In the genomic region with DNA sequence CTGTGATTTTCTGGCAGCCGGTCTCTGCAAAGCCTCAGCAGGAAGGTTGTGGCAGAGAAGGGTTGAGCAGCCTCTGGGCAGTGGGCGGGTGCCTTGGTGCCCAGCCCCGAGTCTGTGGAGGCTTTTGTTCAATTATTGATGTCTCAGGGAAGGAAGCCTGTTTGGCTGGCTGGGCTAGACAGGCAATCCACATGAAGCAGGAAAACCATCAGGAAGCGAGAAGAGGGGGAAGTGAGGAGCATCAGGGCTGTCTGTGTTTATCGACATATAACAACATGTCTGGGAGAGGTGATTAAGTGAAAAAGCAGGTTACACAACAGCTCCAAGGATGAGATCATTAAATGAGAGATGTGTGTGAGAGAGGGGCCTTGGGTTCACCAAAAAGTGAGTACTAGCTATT, we compare ENCODE assay signal across 24 cellular contexts.
DNase-seq lines count a peak whose midpoint lies in the region; ATAC-seq and TF ChIP-seq lines count a peak whose summit lies in the region.
"Had no signal": no experiment of that assay in that cellular context is flagged by ENCODE, and none has a peak within 500 bp of the region (broad histone marks: within the 10 kb centered on the region; RNA-seq: fewer than 3 reads in every experiment).

No MANE protein-coding gene starts in this region.

- H3K9me3 Mint-ChIP-seq in Calu3 (ENCODE audit: low read depth, unreplicated experiment) (no peaks in the 10 kb centered on the region), H9 (no peaks in the 10 kb centered on the region)
- no peaks in the 10 kb centered on the region for H3K9me3 Mint-ChIP-seq in activated T-helper 2 cell treated with anti-CD3 and anti-CD28 coated beads, Interferon-gamma antibody, Interleukin-2, Interleukin-4, amounts not matched to agents 10 μg/mL and 5 μg/mL and 100 μg/mL, durations not matched to agents 14 hours and 24 hours and 36 hours
- H3K9me3 Mint-ChIP-seq: activated CD4-positive, alpha-beta T cell treated with anti-CD3 and anti-CD28 coated beads, Interleukin-2, amount 10 ng/mL, durations not matched to agents 24 days and 14 days; activated naive CD8-positive, alpha-beta T cell treated with anti-CD3 and anti-CD28 coated beads, Interleukin-2, amount 10 ng/mL, durations not matched to agents 7 days and 5 days; GM23338 had no signal

- TF ChIP-seq CTCF in Calu3 (IDR thresholded peaks at IDR 0.05; ENCODE audit: unreplicated experiment) (no peak), dorsolateral prefrontal cortex (IDR thresholded peaks at IDR 0.05 in 54 of 56, conservative IDR thresholded peaks at IDR 0.05 in 2 of 56; ENCODE audit: low read depth in 1 of 56, partially characterized antibody in 56 of 56) (no peak), H9 (conservative IDR thresholded peaks at IDR 0.05) (no peak)

- H3T11ph ChIP-seq in H9 (ENCODE audit: low read length): no peak overlapping the region

- no peak overlapping the region for H2AFZ ChIP-seq in H9 (ENCODE audit: low read length)
- H2AFZ ChIP-seq: GM23338 had no signal

- DNase-seq in Calu3: peak; percentile 34
- peak; percentile 36 for DNase-seq in NCI-H69 (lab: John Stamatoyannopoulos, UW)
- DNase-seq in dorsolateral prefrontal cortex: no peak
- DNase-seq in medulla oblongata (ENCODE audit: extremely low spot score): peak; percentile 30
- DNase-seq in stimulated activated CD8-positive, alpha-beta memory T cell treated with anti-CD3 and anti-CD28 coated beads, Interleukin-4, amount 100 ng/mL, for 48 hours: no peak
- DNase-seq in H9: no peak
- no peak for DNase-seq in activated T-helper 2 cell treated with anti-CD3 and anti-CD28 coated beads, Interferon-gamma antibody, Interleukin-2, Interleukin-4, amounts not matched to agents 10 μg/mL and 5 μg/mL and 100 μg/mL, durations not matched to agents 14 hours and 24 hours and 36 hours (ENCODE audit: low spot score)
- DNase-seq: activated CD4-positive, alpha-beta T cell treated with anti-CD3 and anti-CD28 coated beads, Interleukin-2, amount 10 ng/mL, durations not matched to agents 24 days and 14 days; activated CD8-positive, alpha-beta memory T cell treated with anti-CD3 and anti-CD28 coated beads, Interleukin-2, amount 10 ng/mL, durations not matched to agents 7 days and 5 days; activated naive CD8-positive, alpha-beta T cell treated with anti-CD3 and anti-CD28 coated beads, Interleukin-2, amount 10 ng/mL, durations not matched to agents 7 days and 5 days; gastrocnemius medialis; GF-D8; KBM-7; kidney; NCI-H1048; NCI-H2029 treated with DMSO at 0.1 percent for 48 hours; NCI-H446 treated with DMSO at 0.1 percent for 48 hours; Right ventricle myocardium superior; SW 1271 had no signal

- no peak overlapping the region for H4K5ac ChIP-seq in H9 (ENCODE audit: insufficient read length, low read depth, low read length)

- no peak overlapping the region for H3K9ac ChIP-seq in H9 (ENCODE audit: extremely low read depth, insufficient read length, low read length)

- H3K36me3 Mint-ChIP-seq in Calu3 (ENCODE audit: insufficient read depth, unreplicated experiment) (no peaks in the 10 kb centered on the region), H9 (ENCODE audit: insufficient read depth in 1 of 3, low read depth in 3 of 3) (no peaks in the 10 kb centered on the region)
- no peaks in the 10 kb centered on the region for H3K36me3 Mint-ChIP-seq in activated T-helper 2 cell treated with anti-CD3 and anti-CD28 coated beads, Interferon-gamma antibody, Interleukin-2, Interleukin-4, amounts not matched to agents 10 μg/mL and 5 μg/mL and 100 μg/mL, durations not matched to agents 14 hours and 24 hours and 36 hours (ENCODE audit: low read depth)
- H3K36me3 Mint-ChIP-seq: activated CD8-positive, alpha-beta memory T cell treated with anti-CD3 and anti-CD28 coated beads, Interleukin-2, amount 10 ng/mL, durations not matched to agents 7 days and 5 days; activated naive CD8-positive, alpha-beta T cell treated with anti-CD3 and anti-CD28 coated beads, Interleukin-2, amount 10 ng/mL, durations not matched to agents 7 days and 5 days had no signal

- H3K18ac ChIP-seq in H9 (ENCODE audit: insufficient read length, low read depth, low read length): no peak overlapping the region

- CTCF ChIA-PET in Calu3 (lab: Charles Lee): interaction anchor here (0.8 kb wide), 1 partner anchor 97 kb away, joined by 3 read pairs; no protein-coding TSS in a partner anchor

- H3K4me2 ChIP-seq in H9 (ENCODE audit: insufficient read depth, insufficient read length, low read length): no peak overlapping the region
- H3K4me2 ChIP-seq: GM23338 had no signal

- H3K79me1 ChIP-seq in H9 (ENCODE audit: insufficient read depth, low read depth, low read length, poor library complexity, severe bottlenecking): no peaks in the 10 kb centered on the region

- no peak for ATAC-seq in GM19035 (IDR thresholded peaks at IDR 0.05; ENCODE audit: unreplicated experiment)
- ATAC-seq: activated CD8-positive, alpha-beta memory T cell treated with anti-CD3 and anti-CD28 coated beads, Interleukin-2, amount 10 ng/mL, durations not matched to agents 7 days and 5 days; gastrocnemius medialis; GM23338 had no signal

- H3K14ac ChIP-seq in H9 (ENCODE audit: insufficient read depth, low read length): no peak overlapping the region

- H2BK12ac ChIP-seq in H9 (ENCODE audit: insufficient read length, low read depth, low read length): no peak overlapping the region

- H2BK5ac ChIP-seq in H9 (ENCODE audit: insufficient read length, low read length): no peak overlapping the region

- H3K9me3 ChIP-seq in H9 (ENCODE audit: control insufficient read depth, low read depth, low read length): no peaks in the 10 kb centered on the region
- H3K9me3 ChIP-seq: gastrocnemius medialis, right atrium auricular region had no signal

- H3K4me1 Mint-ChIP-seq in Calu3 (ENCODE audit: low read depth, unreplicated experiment) (peaks cover 12% of the 10 kb centered on the region), H9 (peaks cover 14 to 16% of the 10 kb centered on the region in 2 experiments)
- H3K4me1 Mint-ChIP-seq in activated T-helper 2 cell treated with anti-CD3 and anti-CD28 coated beads, Interferon-gamma antibody, Interleukin-2, Interleukin-4, amounts not matched to agents 10 μg/mL and 5 μg/mL and 100 μg/mL, durations not matched to agents 14 hours and 24 hours and 36 hours (ENCODE audit: low read depth): no peaks in the 10 kb centered on the region
- H3K4me1 Mint-ChIP-seq: activated CD4-positive, alpha-beta T cell treated with anti-CD3 and anti-CD28 coated beads, Interleukin-2, amount 10 ng/mL, durations not matched to agents 24 days and 14 days; activated CD8-positive, alpha-beta memory T cell treated with anti-CD3 and anti-CD28 coated beads, Interleukin-2, amount 10 ng/mL, durations not matched to agents 7 days and 5 days; activated naive CD8-positive, alpha-beta T cell treated with anti-CD3 and anti-CD28 coated beads, Interleukin-2, amount 10 ng/mL, durations not matched to agents 7 days and 5 days had no signal

- no peak overlapping the region for H3K56ac ChIP-seq in H9 (ENCODE audit: insufficient read length, low read depth, low read length)

- no peak overlapping the region for H4K91ac ChIP-seq in H9 (ENCODE audit: insufficient read length, low read depth, low read length)

- intact Hi-C loops in Calu3 (cut with micrococcal nuclease; ENCODE audit: unreplicated experiment) (no loop called here), dorsolateral prefrontal cortex (cut with DNase I) (no loop called here)
- intact Hi-C loops in activated T-helper 2 cell treated with anti-CD3 and anti-CD28 coated beads, Interferon-gamma antibody, Interleukin-2, Interleukin-4, amounts not matched to agents 10 μg/mL and 5 μg/mL and 100 μg/mL, durations not matched to agents 14 hours and 24 hours and 36 hours (cut with micrococcal nuclease): no loop called here

- no peak overlapping the region for H2BK120ac ChIP-seq in H9 (ENCODE audit: low read depth, low read length, poor library complexity, severe bottlenecking)

- H3K79me2 ChIP-seq in H9 (ENCODE audit: insufficient read depth, low read length): no peaks in the 10 kb centered on the region

- H2BK15ac ChIP-seq in H9 (ENCODE audit: low read depth, low read length): no peak overlapping the region

- no peaks in the 10 kb centered on the region for H3K27me3 Mint-ChIP-seq in Calu3 (ENCODE audit: unreplicated experiment)
- no peaks in the 10 kb centered on the region for H3K27me3 Mint-ChIP-seq in H9 (ENCODE audit: low read depth)
- no peaks in the 10 kb centered on the region for H3K27me3 Mint-ChIP-seq in activated T-helper 2 cell treated with anti-CD3 and anti-CD28 coated beads, Interferon-gamma antibody, Interleukin-2, Interleukin-4, amounts not matched to agents 10 μg/mL and 5 μg/mL and 100 μg/mL, durations not matched to agents 14 hours and 24 hours and 36 hours (ENCODE audit: low read depth)
- H3K27me3 Mint-ChIP-seq: activated CD4-positive, alpha-beta T cell treated with anti-CD3 and anti-CD28 coated beads, Interleukin-2, amount 10 ng/mL, durations not matched to agents 24 days and 14 days; activated CD8-positive, alpha-beta memory T cell treated with anti-CD3 and anti-CD28 coated beads, Interleukin-2, amount 10 ng/mL, durations not matched to agents 7 days and 5 days; activated naive CD8-positive, alpha-beta T cell treated with anti-CD3 and anti-CD28 coated beads, Interleukin-2, amount 10 ng/mL, durations not matched to agents 7 days and 5 days had no signal

- no peak overlapping the region for H2BK20ac ChIP-seq in H9 (ENCODE audit: low read depth, low read length, poor library complexity, severe bottlenecking)

- H3K4me3 Mint-ChIP-seq in Calu3 (ENCODE audit: low read depth, unreplicated experiment) (no peak overlapping the region), H9 (no peak overlapping the region)
- H3K4me3 Mint-ChIP-seq in activated T-helper 2 cell treated with anti-CD3 and anti-CD28 coated beads, Interferon-gamma antibody, Interleukin-2, Interleukin-4, amounts not matched to agents 10 μg/mL and 5 μg/mL and 100 μg/mL, durations not matched to agents 14 hours and 24 hours and 36 hours (ENCODE audit: low read depth): no peak overlapping the region
- H3K4me3 Mint-ChIP-seq: activated CD4-positive, alpha-beta T cell treated with anti-CD3 and anti-CD28 coated beads, Interleukin-2, amount 10 ng/mL, durations not matched to agents 24 days and 14 days; activated CD8-positive, alpha-beta memory T cell treated with anti-CD3 and anti-CD28 coated beads, Interleukin-2, amount 10 ng/mL, durations not matched to agents 7 days and 5 days; activated naive CD8-positive, alpha-beta T cell treated with anti-CD3 and anti-CD28 coated beads, Interleukin-2, amount 10 ng/mL, durations not matched to agents 7 days and 5 days; GM23338 had no signal

- no CpG with 5 or more reads among the region's 5 CpGs for WGBS in H9 (ENCODE audit: extremely low coverage, insufficient read length, low lambda C conversion rate)

- peaks cover 4% of the 10 kb centered on the region; the same call in 1 of the 2 replicates for H3K4me1 ChIP-seq in H9 (ENCODE audit: insufficient read depth, low read length)
- H3K4me1 ChIP-seq: gastrocnemius medialis, right atrium auricular region had no signal

- H3K23me2 ChIP-seq in H9 (ENCODE audit: insufficient read length, low read depth, low read length, poor library complexity, severe bottlenecking): no peaks in the 10 kb centered on the region

- H2AK5ac ChIP-seq in H9 (ENCODE audit: insufficient read length, low read length): no peak overlapping the region

- H3K23ac ChIP-seq in H9 (ENCODE audit: insufficient read length, low read depth, low read length): no peak overlapping the region

- H4K20me1 ChIP-seq in H9 (ENCODE audit: control insufficient read depth, insufficient read depth, insufficient read length): no peaks in the 10 kb centered on the region

- no peak overlapping the region for H3K4me3 ChIP-seq in dorsolateral prefrontal cortex
- H3K4me3 ChIP-seq: coronary artery, gastrocnemius medialis, GM23338, lung, right atrium auricular region had no signal

- BruUV-seq in Calu3 (replicated peaks; lab: Mats Ljungman, UMichigan): no TSS peak

- H3K27ac ChIP-seq in dorsolateral prefrontal cortex (peak overlapping the region in 45 of 59 donors; percentile 0 to 89 (median 73)), H9 (ENCODE audit: insufficient read length, low read depth, low read length) (no peak overlapping the region)
- H3K27ac ChIP-seq: coronary artery, gastrocnemius medialis, right atrium auricular region had no signal

- no peak overlapping the region for H4K8ac ChIP-seq in H9 (replicated peaks; ENCODE audit: insufficient read length, low read depth, low read length)

- H3K4ac ChIP-seq in H9 (ENCODE audit: low read depth, low read length): no peak overlapping the region

- no peaks in the 10 kb centered on the region for H3K27me3 ChIP-seq in dorsolateral prefrontal cortex
- no peaks in the 10 kb centered on the region for H3K27me3 ChIP-seq in H9 (ENCODE audit: insufficient read depth, low read length)
- H3K27me3 ChIP-seq: gastrocnemius medialis, right atrium auricular region had no signal

- H3K27ac Mint-ChIP-seq in Calu3 (ENCODE audit: unreplicated experiment) (no peak overlapping the region), H9 (no peak overlapping the region)
- H3K27ac Mint-ChIP-seq in activated T-helper 2 cell treated with anti-CD3 and anti-CD28 coated beads, Interferon-gamma antibody, Interleukin-2, Interleukin-4, amounts not matched to agents 10 μg/mL and 5 μg/mL and 100 μg/mL, durations not matched to agents 14 hours and 24 hours and 36 hours: no peak overlapping the region
- H3K27ac Mint-ChIP-seq: activated CD4-positive, alpha-beta T cell treated with anti-CD3 and anti-CD28 coated beads, Interleukin-2, amount 10 ng/mL, durations not matched to agents 24 days and 14 days; activated CD8-positive, alpha-beta memory T cell treated with anti-CD3 and anti-CD28 coated beads, Interleukin-2, amount 10 ng/mL, durations not matched to agents 7 days and 5 days; activated naive CD8-positive, alpha-beta T cell treated with anti-CD3 and anti-CD28 coated beads, Interleukin-2, amount 10 ng/mL, durations not matched to agents 7 days and 5 days; GM23338 had no signal

Comparison
In these comparisons a context has a peak if more than half of its experiments do, and no peak if none do; other contexts are left out.
1. DNase-seq: peak in Calu3 (single experiment), NCI-H69 (single experiment) and medulla oblongata (single experiment); none in dorsolateral prefrontal cortex (0 of 10), stimulated activated CD8-positive, alpha-beta memory T cell treated with anti-CD3 and anti-CD28 coated beads, Interleukin-4, amount 100 ng/mL, for 48 hours (single experiment), H9 (single experiment) and activated T-helper 2 cell treated with anti-CD3 and anti-CD28 coated beads, Interferon-gamma antibody, Interleukin-2, Interleukin-4, amounts not matched to agents 10 μg/mL and 5 μg/mL and 100 μg/mL, durations not matched to agents 14 hours and 24 hours and 36 hours (single experiment).